ENCODE assay signal across 1 cellular context in the genomic region with DNA sequence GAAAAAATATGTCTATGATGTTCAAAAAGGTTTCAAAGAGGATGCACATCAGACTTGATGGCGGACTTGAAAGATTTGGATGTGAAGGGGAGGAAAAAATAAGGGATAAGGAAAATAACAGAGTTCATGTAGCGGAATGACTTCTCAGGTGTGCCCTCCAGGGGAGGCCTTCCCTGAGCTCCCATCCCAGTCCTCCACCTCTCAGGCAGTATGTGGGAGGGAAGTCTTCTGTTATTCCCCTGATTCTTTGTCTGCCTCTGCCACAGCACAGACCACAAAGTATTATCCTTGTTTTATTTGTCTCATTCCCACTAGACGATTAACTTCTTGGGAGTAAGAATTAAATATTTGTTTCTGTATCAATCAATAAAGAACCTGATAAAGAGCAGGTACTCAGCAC.
TF ChIP-seq lines count a peak whose summit lies in the region.

No MANE protein-coding gene starts in this region.

TF ChIP-seq in SK-N-SH, 30 proteins besides CTCF, POLR2A, EP300 and RAD21 (continued from another document):
- TF ChIP-seq, protein P1, sequence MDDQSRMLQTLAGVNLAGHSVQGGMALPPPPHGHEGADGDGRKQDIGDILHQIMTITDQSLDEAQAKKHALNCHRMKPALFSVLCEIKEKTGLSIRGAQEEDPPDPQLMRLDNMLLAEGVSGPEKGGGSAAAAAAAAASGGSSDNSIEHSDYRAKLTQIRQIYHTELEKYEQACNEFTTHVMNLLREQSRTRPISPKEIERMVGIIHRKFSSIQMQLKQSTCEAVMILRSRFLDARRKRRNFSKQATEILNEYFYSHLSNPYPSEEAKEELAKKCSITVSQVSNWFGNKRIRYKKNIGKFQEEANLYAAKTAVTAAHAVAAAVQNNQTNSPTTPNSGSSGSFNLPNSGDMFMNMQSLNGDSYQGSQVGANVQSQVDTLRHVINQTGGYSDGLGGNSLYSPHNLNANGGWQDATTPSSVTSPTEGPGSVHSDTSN (IDR thresholded peaks at IDR 0.05), result no peak
- TF ChIP-seq ZBTB33 (IDR thresholded peaks at IDR 0.05; ENCODE audit: borderline replicate concordance, low read depth) (no peak), YY1 (IDR thresholded peaks at IDR 0.05; ENCODE audit: low read depth) (no peak), MXI1 (IDR thresholded peaks at IDR 0.05; ENCODE audit: low read depth, low read length) (no peak), GATA2 (CRISPR knock-in tag; IDR thresholded peaks at IDR 0.05) (no peak), FOXM1 (IDR thresholded peaks at IDR 0.05; ENCODE audit: low read depth) (no peak)
- TF ChIP-seq, protein P2, sequence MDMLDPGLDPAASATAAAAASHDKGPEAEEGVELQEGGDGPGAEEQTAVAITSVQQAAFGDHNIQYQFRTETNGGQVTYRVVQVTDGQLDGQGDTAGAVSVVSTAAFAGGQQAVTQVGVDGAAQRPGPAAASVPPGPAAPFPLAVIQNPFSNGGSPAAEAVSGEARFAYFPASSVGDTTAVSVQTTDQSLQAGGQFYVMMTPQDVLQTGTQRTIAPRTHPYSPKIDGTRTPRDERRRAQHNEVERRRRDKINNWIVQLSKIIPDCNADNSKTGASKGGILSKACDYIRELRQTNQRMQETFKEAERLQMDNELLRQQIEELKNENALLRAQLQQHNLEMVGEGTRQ (IDR thresholded peaks at IDR 0.05; ENCODE audit: borderline replicate concordance, low read depth, low read length), result no peak
